ENCODE assay signal across 8 cellular contexts in the genomic region with DNA sequence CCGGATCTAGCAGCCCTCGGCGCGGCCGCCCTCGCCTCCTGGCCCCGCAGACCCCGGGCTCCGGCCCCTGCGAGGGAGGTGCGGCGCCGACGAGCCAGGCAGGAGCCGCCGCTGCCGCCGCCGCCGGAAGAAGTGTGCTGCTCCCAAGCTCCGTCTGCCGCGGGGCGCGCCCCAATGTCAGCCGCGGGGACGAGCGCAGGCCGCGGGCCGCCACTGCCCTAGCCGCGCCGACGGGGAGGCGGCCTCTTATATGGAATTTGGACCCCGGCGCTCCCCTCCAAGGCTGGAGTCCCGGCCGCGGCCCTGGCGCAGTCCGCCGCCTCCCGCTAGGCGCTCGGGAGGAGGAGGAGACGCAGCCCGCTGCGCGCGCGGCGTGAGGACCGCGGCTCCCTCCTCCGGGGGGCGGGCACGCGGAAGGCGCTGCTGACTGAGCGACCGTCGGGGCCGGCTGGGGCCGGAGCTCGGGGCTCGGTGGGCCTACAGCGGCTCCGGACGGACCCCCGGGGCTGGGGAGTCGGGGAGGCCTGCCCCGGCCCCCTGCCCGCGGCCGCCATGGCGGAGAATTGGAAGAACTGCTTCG. TPM values are rescaled to one million over a fixed set of nuclear protein-coding genes. Genes with fewer than 3 reads are reported as not detected.
A peak's percentile ranks its signal among the peaks of the same experiment; 100 is the strongest.
DNase-seq lines count a peak whose midpoint lies in the region; ATAC-seq and TF ChIP-seq lines count a peak whose summit lies in the region.

A gene with protein sequence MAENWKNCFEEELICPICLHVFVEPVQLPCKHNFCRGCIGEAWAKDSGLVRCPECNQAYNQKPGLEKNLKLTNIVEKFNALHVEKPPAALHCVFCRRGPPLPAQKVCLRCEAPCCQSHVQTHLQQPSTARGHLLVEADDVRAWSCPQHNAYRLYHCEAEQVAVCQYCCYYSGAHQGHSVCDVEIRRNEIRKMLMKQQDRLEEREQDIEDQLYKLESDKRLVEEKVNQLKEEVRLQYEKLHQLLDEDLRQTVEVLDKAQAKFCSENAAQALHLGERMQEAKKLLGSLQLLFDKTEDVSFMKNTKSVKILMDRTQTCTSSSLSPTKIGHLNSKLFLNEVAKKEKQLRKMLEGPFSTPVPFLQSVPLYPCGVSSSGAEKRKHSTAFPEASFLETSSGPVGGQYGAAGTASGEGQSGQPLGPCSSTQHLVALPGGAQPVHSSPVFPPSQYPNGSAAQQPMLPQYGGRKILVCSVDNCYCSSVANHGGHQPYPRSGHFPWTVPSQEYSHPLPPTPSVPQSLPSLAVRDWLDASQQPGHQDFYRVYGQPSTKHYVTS (plus strand): TSS at position 414 of the 580 bp plus-strand sequence. CDS start 139 bp downstream, at position 553.

- peak within 1 kb of the TSS; percentile 99 for H3K4me3 Mint-ChIP-seq in activated naive CD8-positive, alpha-beta T cell

- no peaks in the 10 kb centered on the region for H3K36me3 ChIP-seq in ACC112 (ENCODE audit: insufficient read depth, low read length)
- H3K36me3 ChIP-seq in cardiac muscle cell, result no peaks in the 10 kb centered on the region
- peaks cover 0 to 13% of the 10 kb centered on the region in 2 donors for H3K36me3 ChIP-seq in psoas muscle (ENCODE audit: insufficient read depth in 1 of 2, low read depth in 1 of 2)

- 0% methylated on average over 52 to 80 of the region's 80 CpGs for WGBS in psoas muscle, 3 donors

- H3K27me3 ChIP-seq in ACC112 (ENCODE audit: insufficient read depth, low read length) (no peaks in the 10 kb centered on the region), cardiac muscle cell (no peaks in the 10 kb centered on the region), psoas muscle (ENCODE audit: insufficient read depth in 3 of 3, low read length in 2 of 3) (no peaks in the 10 kb centered on the region)

- H2AFZ ChIP-seq in ACC112 (ENCODE audit: low read length, unreplicated experiment), result no peak within 1 kb of the TSS

- no peaks in the 10 kb centered on the region for H3K27me3 Mint-ChIP-seq in activated naive CD8-positive, alpha-beta T cell

- peak in 2 of 4 donors; percentile 7 to 8 for ATAC-seq in psoas muscle
- ATAC-seq in HG03039 (IDR thresholded peaks at IDR 0.05; ENCODE audit: unreplicated experiment), result no peak
- ATAC-seq in GM18519 (IDR thresholded peaks at IDR 0.05; ENCODE audit: low FRiP score, unreplicated experiment), result no peak

- H3K36me3 Mint-ChIP-seq in activated naive CD8-positive, alpha-beta T cell, result no peaks in the 10 kb centered on the region

- DNase-seq in GM20000 (ENCODE audit: low spot score), result peak; percentile 74
- DNase-seq in RPMI8226, result peak; percentile 66
- DNase-seq in cardiac muscle cell (ENCODE audit: low read depth in 1 of 2, low spot score in 1 of 2), result peak; percentile 50 to 62
- peak; percentile 65 to 77 for DNase-seq in psoas muscle

- H3K4me3 ChIP-seq in ACC112 (ENCODE audit: low read depth, low read length), result peak within 1 kb of the TSS; percentile 88
- H3K4me3 ChIP-seq in cardiac muscle cell, result peak within 1 kb of the TSS; percentile 74
- peak within 1 kb of the TSS; percentile 94 for H3K4me3 ChIP-seq in psoas muscle

- H3K4me1 ChIP-seq in ACC112 (ENCODE audit: control insufficient read depth, insufficient read depth, low read length, unreplicated experiment), result peaks cover 25% of the 10 kb centered on the region
- H3K4me1 ChIP-seq in cardiac muscle cell (ENCODE audit: low read depth), result peaks cover 20% of the 10 kb centered on the region
- peaks cover 35% of the 10 kb centered on the region for H3K4me1 ChIP-seq in psoas muscle

- H3K27ac ChIP-seq in ACC112 (ENCODE audit: low read depth, low read length) (peak within 1 kb of the TSS; percentile 93), cardiac muscle cell (peak within 1 kb of the TSS; percentile 96), psoas muscle (peak within 1 kb of the TSS; percentile 99)

- peak within 1 kb of the TSS; percentile 94 for H3K27ac Mint-ChIP-seq in activated naive CD8-positive, alpha-beta T cell

- intact Hi-C loops in psoas muscle (cut with DNase I), result loop anchor here (5.0 to 10.0 kb wide), 3 partner anchors 42 to 827 kb away; partner anchors contain the start of gene OGA (in 1 of the 2)

- H3K9me3 ChIP-seq in cardiac muscle cell (ENCODE audit: low read depth), result no peaks in the 10 kb centered on the region
- H3K9me3 ChIP-seq in psoas muscle, result no peaks in the 10 kb centered on the region

- TF ChIP-seq CTCF in GM20000 (IDR thresholded peaks at IDR 0.05; ENCODE audit: extremely low read depth, missing control alignments) (no peak), cardiac muscle cell (IDR thresholded peaks at IDR 0.05; ENCODE audit: low read depth, low read length) (no peak), psoas muscle (IDR thresholded peaks at IDR 0.05) (no peak)

- peaks cover 38% of the 10 kb centered on the region for H3K4me1 Mint-ChIP-seq in activated naive CD8-positive, alpha-beta T cell (ENCODE audit: low read depth)

- H3K79me2 ChIP-seq in ACC112 (ENCODE audit: control insufficient read depth, insufficient read depth, low read length, unreplicated experiment), result peaks cover 51% of the 10 kb centered on the region

- no peaks in the 10 kb centered on the region for H3K9me3 Mint-ChIP-seq in activated naive CD8-positive, alpha-beta T cell (ENCODE audit: low read depth)

RNA-seq across cellular contexts. Expression of the gene that starts here (rescaled TPM):
- total RNA-seq in cardiac muscle cell, result 100 and 130 TPM in 2 replicates
- 59.8 and 65.6 TPM in 2 replicates for polyA plus RNA-seq in cardiac muscle cell
- total RNA-seq in psoas muscle, result 100 to 1,000 TPM in 3 of 4 donors, 10 to 100 TPM in 1; 97.2 to 166 (median 111) TPM
- polyA plus RNA-seq in psoas muscle, result 10 to 100 TPM; 57.6 to 72.4 (median 72.3) TPM
